ENCODE assay signal across 2 cellular contexts in genomic region chr7:76464959-76465358, GRCh38. TPM values are rescaled to one million over a fixed set of nuclear protein-coding genes. Genes with fewer than 3 reads are reported as not detected.
"Had no signal": no experiment of that assay in that cellular context is flagged by ENCODE, and none has a peak within 500 bp of the region (broad histone marks: within the 10 kb centered on the region; RNA-seq: fewer than 3 reads in every experiment).

No MANE protein-coding gene starts in this region.

RNA-seq across cellular contexts. Expression of gene ZP3, which starts 40.2 kb away (rescaled TPM):
- total RNA-seq: left ventricle myocardium inferior had no signal

RNA-seq across cellular contexts. Expression of gene UPK3B, which starts 45.4 kb away (rescaled TPM):
- total RNA-seq: kidney epithelial cell had no signal
